10 cellular contexts compared by ENCODE assay signal in the genomic region with DNA sequence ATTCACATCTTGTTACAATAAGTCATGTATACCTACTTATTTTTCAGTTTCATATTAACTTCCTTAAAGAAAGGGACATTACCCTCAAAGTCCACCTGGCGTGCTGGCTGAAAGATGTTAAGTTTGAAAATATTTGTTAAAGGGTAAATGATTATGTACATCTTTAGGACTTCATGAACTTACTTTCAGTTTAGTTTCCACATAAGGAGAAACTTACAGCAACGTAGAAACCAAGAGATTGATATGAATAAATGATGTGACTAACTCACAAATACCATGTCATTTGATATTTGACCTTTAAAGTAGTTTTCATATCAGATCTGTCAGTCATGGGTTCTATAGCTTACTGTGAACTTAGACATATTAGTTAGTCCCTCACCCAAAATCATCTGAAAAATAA. TPM values are rescaled to one million over a fixed set of nuclear protein-coding genes. Genes with fewer than 3 reads are reported as not detected.
DNase-seq lines count a peak whose midpoint lies in the region; ATAC-seq and TF ChIP-seq lines count a peak whose summit lies in the region.
"Had no signal": no experiment of that assay in that cellular context is flagged by ENCODE, and none has a peak within 500 bp of the region (broad histone marks: within the 10 kb centered on the region; RNA-seq: fewer than 3 reads in every experiment).

No MANE protein-coding gene starts in this region.

- H3K4me1 Mint-ChIP-seq in activated T-cell treated with anti-CD3 and anti-CD28 coated beads, Interleukin-2, amount 50 U/mL, for 24 hours (ENCODE audit: low read depth) = peaks cover 67% of the 10 kb centered on the region
- peaks cover 17% of the 10 kb centered on the region for H3K4me1 Mint-ChIP-seq in HFFc6 (ENCODE audit: low read depth)
- H3K4me1 Mint-ChIP-seq in stimulated activated effector memory CD8-positive, alpha-beta T cell treated with anti-CD3 and anti-CD28 coated beads, Interleukin-12 subunit alpha, Interleukin-12 subunit beta, amount 100 ng/mL, for 72 hours = peaks cover 54% of the 10 kb centered on the region

- H3K36me3 ChIP-seq in OCI-LY7 (ENCODE audit: insufficient read depth, low read length) (peaks cover 60% of the 10 kb centered on the region), tibial nerve (peaks cover 0 to 61% (median 0%) of the 10 kb centered on the region in 3 donors)

- POLR2A ChIA-PET in OCI-LY7 (lab: Charles Lee) = interaction anchor here (1.1 to 7.1 kb wide), 8 partner anchors 16 to 91 kb away, joined by 3 to 146 read pairs (median 10); no protein-coding TSS in a partner anchor

- H4K20me1 ChIP-seq in OCI-LY7 (ENCODE audit: insufficient read depth, low read length) = no peaks in the 10 kb centered on the region

- peaks cover 89% of the 10 kb centered on the region for H3K36me3 Mint-ChIP-seq in activated T-cell treated with anti-CD3 and anti-CD28 coated beads, Interleukin-2, amount 50 U/mL, for 24 hours (ENCODE audit: low read depth)
- peaks cover 5% of the 10 kb centered on the region; the same call in 1 of the 2 replicates for H3K36me3 Mint-ChIP-seq in HFFc6 (ENCODE audit: low read depth)
- H3K36me3 Mint-ChIP-seq in stimulated activated effector memory CD8-positive, alpha-beta T cell treated with anti-CD3 and anti-CD28 coated beads, Interleukin-12 subunit alpha, Interleukin-12 subunit beta, amount 100 ng/mL, for 72 hours = peaks cover 90% of the 10 kb centered on the region

- BruUV-seq in OCI-LY7 (replicated peaks; lab: Mats Ljungman, UMichigan) = no TSS peak

- DNase-seq in activated T-cell treated with anti-CD3 and anti-CD28 coated beads, Interleukin-2, amount 50 U/mL, for 24 hours = no peak
- DNase-seq in activated T-cell treated with anti-CD3 and anti-CD28 coated beads, Interleukin-2, amount 50 U/mL, for 1 hour = no peak
- DNase-seq in HFFc6 = no peak
- peak; percentile 37 for DNase-seq in OCI-LY7 (ENCODE audit: low spot score)
- no peak for DNase-seq in stimulated activated effector memory CD8-positive, alpha-beta T cell treated with anti-CD3 and anti-CD28 coated beads, Interleukin-12 subunit alpha, Interleukin-12 subunit beta, amount 100 ng/mL, for 72 hours (ENCODE audit: low spot score in 2 of 2)
- DNase-seq in tibial nerve (ENCODE audit: low spot score in 2 of 2) = no peak
- DNase-seq in NCI-H526 (lab: John Stamatoyannopoulos, UW) = no peak
- no peak for DNase-seq in NCI-H1048 (lab: John Stamatoyannopoulos, UW)
- DNase-seq: SIG-M5 had no signal

- intact Hi-C loops in OCI-LY7 (cut with micrococcal nuclease; ENCODE audit: unreplicated experiment) = loop anchor here (5.0 kb wide), 1 partner anchor 725 kb away; the partner anchor contains the start of gene KLRK1

- ATAC-seq in stimulated activated effector memory CD8-positive, alpha-beta T cell treated with anti-CD3 and anti-CD28 coated beads, Interleukin-12 subunit alpha, Interleukin-12 subunit beta, amount 100 ng/mL, for 72 hours = peak; percentile 77

- H3K27ac ChIP-seq in OCI-LY7 (ENCODE audit: low read depth, low read length, poor library complexity, severe bottlenecking) (peak overlapping the region; percentile 87), tibial nerve (peak overlapping the region in 1 of 4 donors; percentile 56)

- CTCF ChIA-PET in OCI-LY7 (lab: Charles Lee; ENCODE audit: unreplicated experiment) = no interaction called here

- H3K9me2 ChIP-seq in OCI-LY7 (ENCODE audit: insufficient read depth, low read length) = no peaks in the 10 kb centered on the region

- H3K27ac Mint-ChIP-seq in activated T-cell treated with anti-CD3 and anti-CD28 coated beads, Interleukin-2, amount 50 U/mL, for 24 hours = peak overlapping the region; percentile 97
- H3K27ac Mint-ChIP-seq in HFFc6 = peak overlapping the region; percentile 77; the same call in 1 of the 2 replicates
- peak overlapping the region; percentile 98 for H3K27ac Mint-ChIP-seq in stimulated activated effector memory CD8-positive, alpha-beta T cell treated with anti-CD3 and anti-CD28 coated beads, Interleukin-12 subunit alpha, Interleukin-12 subunit beta, amount 100 ng/mL, for 72 hours

- TF ChIP-seq CTCF in HFFc6 (IDR thresholded peaks at IDR 0.05) (no peak), OCI-LY7 (conservative IDR thresholded peaks at IDR 0.05; ENCODE audit: low read length) (0 out of 2 replicates have a peak, but pooled peaks have one; percentile 16), tibial nerve (IDR thresholded peaks at IDR 0.05) (no peak)

- no peak overlapping the region for H2AFZ ChIP-seq in OCI-LY7 (ENCODE audit: low read length)

- 83 to 87% methylated on average over 2 of the region's 2 CpGs for whole genome bisulfite sequencing in tibial nerve, 2 donors

- H3K9me3 ChIP-seq in OCI-LY7 (ENCODE audit: low read length) (no peaks in the 10 kb centered on the region), tibial nerve (no peaks in the 10 kb centered on the region)

- H3K4me3 ChIP-seq in OCI-LY7 (ENCODE audit: low read depth, low read length, poor library complexity, severe bottlenecking) (peak overlapping the region; percentile 18), tibial nerve (no peak overlapping the region)

- peaks cover 45% of the 10 kb centered on the region for H3K79me2 ChIP-seq in OCI-LY7 (ENCODE audit: insufficient read depth, low read depth, low read length)

- no peaks in the 10 kb centered on the region for H3K27me3 Mint-ChIP-seq in activated T-cell treated with anti-CD3 and anti-CD28 coated beads, Interleukin-2, amount 50 U/mL, for 24 hours
- no peaks in the 10 kb centered on the region for H3K27me3 Mint-ChIP-seq in HFFc6 (ENCODE audit: insufficient read depth)

- no peak for TF ChIP-seq POLR2A in tibial nerve (IDR thresholded peaks at IDR 0.05)

- H3K4me2 ChIP-seq in OCI-LY7 (ENCODE audit: low read length) = peak overlapping the region; percentile 91

- peak overlapping the region; percentile 87 for H3K4me3 Mint-ChIP-seq in activated T-cell treated with anti-CD3 and anti-CD28 coated beads, Interleukin-2, amount 50 U/mL, for 24 hours
- no peak overlapping the region for H3K4me3 Mint-ChIP-seq in HFFc6
- peak overlapping the region; percentile 79 for H3K4me3 Mint-ChIP-seq in stimulated activated effector memory CD8-positive, alpha-beta T cell treated with anti-CD3 and anti-CD28 coated beads, Interleukin-12 subunit alpha, Interleukin-12 subunit beta, amount 100 ng/mL, for 72 hours

- H3K9me3 Mint-ChIP-seq in activated T-cell treated with anti-CD3 and anti-CD28 coated beads, Interleukin-2, amount 50 U/mL, for 24 hours = peaks cover 4% of the 10 kb centered on the region
- no peaks in the 10 kb centered on the region for H3K9me3 Mint-ChIP-seq in HFFc6
- no peaks in the 10 kb centered on the region for H3K9me3 Mint-ChIP-seq in stimulated activated effector memory CD8-positive, alpha-beta T cell treated with anti-CD3 and anti-CD28 coated beads, Interleukin-12 subunit alpha, Interleukin-12 subunit beta, amount 100 ng/mL, for 72 hours

- H3K27me3 ChIP-seq in tibial nerve = no peaks in the 10 kb centered on the region

- no peak for TF ChIP-seq EP300 in tibial nerve (IDR thresholded peaks at IDR 0.05)

- peaks cover 62% of the 10 kb centered on the region for H3K4me1 ChIP-seq in OCI-LY7 (ENCODE audit: insufficient read depth, low read length, poor library complexity, severe bottlenecking)
- peaks cover 0 to 12% (median 5%) of the 10 kb centered on the region in 4 donors for H3K4me1 ChIP-seq in tibial nerve

RNA-seq across cellular contexts. Expression of gene CLEC2D, which starts 2.1 kb away (rescaled TPM):
- 1 to 10 TPM; 1.1 to 1.9 (median 1.5) TPM for total RNA-seq in HFFc6 (2021; fragmentation: NEBNext Ultra II Directional; extraction: Animal tissue kit (Norgen Biotek cat#: 25700))
- total RNA-seq in OCI-LY7 (2014; rRNA removed; shearing (Covaris generic)) = 56.9 and 59.6 TPM in 2 replicates
- total RNA-seq in OCI-LY7 (2022) = 146 and 177 TPM in 2 replicates
- total RNA-seq in tibial nerve = 10 to 100 TPM in 3 of 4 donors, 1 to 10 TPM in 1; 9.6 to 19.0 (median 13.2) TPM

RNA-seq across cellular contexts. Expression of gene KLRB1, which starts 59.7 kb away (rescaled TPM):
- total RNA-seq in HFFc6 (2021; fragmentation: NEBNext Ultra II Directional; extraction: Animal tissue kit (Norgen Biotek cat#: 25700)) = not detected
- total RNA-seq in OCI-LY7 (2014; rRNA removed; shearing (Covaris generic)) = not detected in 2 replicates
- not detected in 2 replicates for total RNA-seq in OCI-LY7 (2022)
- under 1 TPM in 2 of 4 donors, not detected in 2; 0.59 to 0.84 TPM for total RNA-seq in tibial nerve
- total RNA-seq: M059J had no signal
